In genomic region chr11:121481484-121482230, GRCh38 we compare ENCODE assay signal across 8 cellular contexts. TPM values are rescaled to one million over a fixed set of nuclear protein-coding genes. Genes with fewer than 3 reads are reported as not detected.
A peak's percentile ranks its signal among the peaks of the same experiment; 100 is the strongest.
DNase-seq lines count a peak whose midpoint lies in the region; ATAC-seq and TF ChIP-seq lines count a peak whose summit lies in the region.
"Not testable (repeated sequence)": the region's sequence is repeated elsewhere in the genome, so short reads cannot be mapped to it uniquely, and the experiment has no call there.

No MANE protein-coding gene starts in this region.

- not testable (repeated sequence) for TF ChIP-seq CTCF in MM.1S (IDR thresholded peaks at IDR 0.05; ENCODE audit: low read length); chondrocyte (IDR thresholded peaks at IDR 0.05); spleen (IDR thresholded peaks at IDR 0.05 in 8 of 11, conservative IDR thresholded peaks at IDR 0.05 in 3 of 11)

- not testable (repeated sequence) for H4K20me1 ChIP-seq in MM.1S (ENCODE audit: insufficient read depth, low read length)

- H2AFZ ChIP-seq in MM.1S (ENCODE audit: low read length), result not testable (repeated sequence)

- peaks cover 48 to 87% (median 66%) of the 10 kb centered on the region in 4 donors for H3K4me1 Mint-ChIP-seq in CD4-positive, alpha-beta memory T cell
- peaks cover 16% of the 10 kb centered on the region for H3K4me1 Mint-ChIP-seq in chondrocyte (ENCODE audit: low read depth)

- peaks cover 43% of the 10 kb centered on the region for H3K36me3 ChIP-seq in CD4-positive, alpha-beta memory T cell (ENCODE audit: insufficient read depth, low read length)
- not testable (repeated sequence) for H3K36me3 ChIP-seq in MM.1S (replicated peaks; ENCODE audit: insufficient read depth, low read length)
- peaks cover 0 to 62% (median 3%) of the 10 kb centered on the region in 6 donors for H3K36me3 ChIP-seq in spleen

- POLR2A ChIA-PET in CD4-positive, alpha-beta memory T cell (lab: Charles Lee; ENCODE audit: partially characterized antibody), result interaction anchor here (0.6 to 5.8 kb wide), 8 partner anchors 16 to 128 kb away, joined by 3 to 111 read pairs (median 3); partner anchors contain the start of genes SORL1 and SORL1-AS1

- H3K27me3 Mint-ChIP-seq in CD4-positive, alpha-beta memory T cell, result not testable (repeated sequence)
- peaks cover 17% of the 10 kb centered on the region for H3K27me3 Mint-ChIP-seq in chondrocyte (ENCODE audit: low read depth)

- CTCF ChIA-PET in CD4-positive, alpha-beta memory T cell (lab: Charles Lee; ENCODE audit: partially characterized antibody), result interaction anchor here (0.9 to 2.9 kb wide), 5 partner anchors 12 to 31 kb away, joined by 3 to 11 read pairs (median 7); partner anchors contain the start of gene SORL1-AS1

- peak in 1 of 3 donors; percentile 18 for TF ChIP-seq POLR2A in spleen (IDR thresholded peaks at IDR 0.05)

- H3K9ac ChIP-seq in MM.1S (ENCODE audit: low read length), result peak overlapping the region; percentile 21; the same call in 1 of the 2 replicates

- not testable (repeated sequence) for H3K9me3 ChIP-seq in CD4-positive, alpha-beta memory T cell (ENCODE audit: control insufficient read depth in 1 of 2, low read length in 2 of 2); MM.1S (replicated peaks; ENCODE audit: insufficient read depth, low read length); spleen

- peaks cover 10% of the 10 kb centered on the region for H3F3A ChIP-seq in MM.1S (ENCODE audit: insufficient read depth, low read length)

- peak overlapping the region; percentile 87 to 97 (median 92) for H3K27ac Mint-ChIP-seq in CD4-positive, alpha-beta memory T cell
- peak overlapping the region; percentile 46 for H3K27ac Mint-ChIP-seq in chondrocyte (ENCODE audit: unreplicated experiment)

- H3K36me3 Mint-ChIP-seq in CD4-positive, alpha-beta memory T cell, result peaks cover 40 to 67% of the 10 kb centered on the region in 2 donors
- not testable (repeated sequence) for H3K36me3 Mint-ChIP-seq in chondrocyte (ENCODE audit: low read depth)

- not testable (repeated sequence) for H3K9me3 Mint-ChIP-seq in CD4-positive, alpha-beta memory T cell; chondrocyte (ENCODE audit: low read depth)

- peak; percentile 79 to 91 (median 80) for DNase-seq in CD4-positive, alpha-beta memory T cell
- DNase-seq in MM.1S, result peak; percentile 66
- DNase-seq in activated CD4-positive, alpha-beta T cell treated with anti-CD3 and anti-CD28 coated beads, Interleukin-2, amount 50 U/mL, for 1 hour, result peak; percentile 28
- not testable (repeated sequence) for DNase-seq in chondrocyte (ENCODE audit: low spot score); spleen

- intact Hi-C loops in CD4-positive, alpha-beta memory T cell (cut with micrococcal nuclease), result loop anchor here (1.0 to 5.0 kb wide), 3 partner anchors 17 to 159 kb away; partner anchors contain the start of genes SORL1 and SORL1-AS1
- intact Hi-C loops in spleen (cut with DNase I; ENCODE audit: low total_unique reads), result not testable (repeated sequence)

- H3K79me2 ChIP-seq in MM.1S (ENCODE audit: low read length), result not testable (repeated sequence)

- ATAC-seq in GM18907 (IDR thresholded peaks at IDR 0.05; ENCODE audit: unreplicated experiment) (peak; percentile 64), GM21619 (IDR thresholded peaks at IDR 0.05; ENCODE audit: unreplicated experiment) (peak; percentile 58), HG03103 (IDR thresholded peaks at IDR 0.05; ENCODE audit: low read depth, unreplicated experiment) (peak; percentile 49)

- H3K4me1 ChIP-seq in CD4-positive, alpha-beta memory T cell (ENCODE audit: insufficient read depth, low read length), result peaks cover 68% of the 10 kb centered on the region
- H3K4me1 ChIP-seq in MM.1S (ENCODE audit: low read length), result peaks cover 17% of the 10 kb centered on the region
- H3K4me1 ChIP-seq in spleen, result peaks cover 14 to 87% (median 41%) of the 10 kb centered on the region in 6 donors

- peak overlapping the region; percentile 46; the same call in 1 of the 2 replicates for H3K4me2 ChIP-seq in MM.1S (ENCODE audit: low read depth, low read length)

- peak overlapping the region; percentile 53 for H3K27ac ChIP-seq in CD4-positive, alpha-beta memory T cell (ENCODE audit: low read depth, low read length)
- H3K27ac ChIP-seq in MM.1S (ENCODE audit: low read length) (peak overlapping the region; percentile 78), spleen (peak overlapping the region; percentile 42 to 91 (median 70))

- H3K27me3 ChIP-seq in CD4-positive, alpha-beta memory T cell (ENCODE audit: insufficient read depth, low read length); MM.1S (replicated peaks; ENCODE audit: insufficient read depth, low read length); spleen (replicated peaks in 1 of 7): not testable (repeated sequence)

- H3K9me2 ChIP-seq in MM.1S (replicated peaks; ENCODE audit: insufficient read depth, low read length), result not testable (repeated sequence)

- 23 to 51% (median 45%) methylated on average over 2 of the region's 2 CpGs for WGBS in spleen, 5 donors

- peak overlapping the region; percentile 75 to 86 (median 82) for H3K4me3 Mint-ChIP-seq in CD4-positive, alpha-beta memory T cell
- not testable (repeated sequence) for H3K4me3 Mint-ChIP-seq in chondrocyte (ENCODE audit: unreplicated experiment)

- peak overlapping the region in 1 of 2 donors; percentile 30 for H3K4me3 ChIP-seq in CD4-positive, alpha-beta memory T cell (ENCODE audit: low read length in 2 of 2)
- H3K4me3 ChIP-seq in MM.1S (ENCODE audit: low read length), result peak overlapping the region; percentile 6; the same call in 1 of the 2 replicates
- H3K4me3 ChIP-seq in spleen, result peak overlapping the region in 2 of 8 donors; percentile 4 to 51

RNA-seq across cellular contexts. Expression of gene SORL1, which starts 29.5 kb away (rescaled TPM):
- total RNA-seq in CD4-positive, alpha-beta memory T cell, result 100 to 1,000 TPM; 610 to 660 TPM
- polyA plus RNA-seq in CD4-positive, alpha-beta memory T cell, result 100 to 1,000 TPM; 159 to 283 TPM
- total RNA-seq in chondrocyte (0.85 to 0.92 TPM (median 0.87 TPM) in 3 replicates), spleen (100 to 1,000 TPM; 111 to 328 (median 188) TPM)
- polyA plus RNA-seq in spleen, result 1 to 10 TPM; 3.8 to 5.4 (median 5.0) TPM

Comparison
In these comparisons a context has a peak if more than half of its experiments do, and no peak if none do; other contexts are left out.
1. RNA of gene SORL1, which starts 29.5 kb away (total RNA-seq): 610 to 660 TPM in CD4-positive, alpha-beta memory T cell and 111 to 328 TPM in spleen; 0.85 to 0.92 TPM in chondrocyte; every median in the first group is over 10 times any median in the second.
2. Peak in every context shown above with its lines, with median percentiles within 50 percentile points of each other: H3K27ac ChIP-seq and ATAC-seq.